ENCODE assay signal across 1 cellular context in the genomic region with DNA sequence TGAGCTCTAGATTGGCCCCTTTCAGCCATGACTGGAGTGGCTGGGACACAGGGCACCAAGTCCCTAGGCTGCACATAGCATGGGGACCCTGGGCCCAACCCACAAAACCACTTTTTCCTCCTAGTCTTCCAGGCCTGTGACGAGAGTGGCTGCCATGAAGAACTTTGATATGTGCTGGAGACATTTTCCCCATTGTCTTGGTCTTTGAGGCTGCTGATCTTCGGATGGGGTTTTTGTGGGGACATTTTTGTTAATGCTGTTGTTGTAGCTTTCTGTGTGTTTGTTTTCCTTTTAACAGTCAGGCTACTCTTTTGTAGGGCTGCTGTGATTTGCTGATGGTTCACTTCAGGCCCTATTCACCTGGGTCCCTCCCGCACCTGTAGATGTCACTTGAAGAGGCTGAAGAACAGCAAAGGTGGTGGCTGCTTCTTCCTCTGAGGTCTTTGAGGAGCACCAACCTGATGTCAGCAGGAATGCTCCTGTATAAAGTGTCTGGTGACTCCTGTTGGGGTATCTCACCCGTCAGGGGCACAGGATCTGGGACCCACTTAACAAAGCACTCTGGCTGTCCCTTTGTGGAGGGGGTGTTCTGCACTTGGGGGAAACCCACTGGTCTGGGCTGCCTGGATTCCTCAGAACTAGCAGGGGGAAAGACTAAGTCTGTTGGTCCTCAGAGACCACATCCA.
TF ChIP-seq lines count a peak whose summit lies in the region.

No MANE protein-coding gene starts in this region.

TF ChIP-seq in WTC11, 78 proteins besides CTCF, POLR2A, EP300 and RAD21 (continued from another document):
- TF ChIP-seq STAT6 (CRISPR knock-in tag; conservative IDR thresholded peaks at IDR 0.05; ENCODE audit: low read depth), result no peak
- TF ChIP-seq, protein P1, sequence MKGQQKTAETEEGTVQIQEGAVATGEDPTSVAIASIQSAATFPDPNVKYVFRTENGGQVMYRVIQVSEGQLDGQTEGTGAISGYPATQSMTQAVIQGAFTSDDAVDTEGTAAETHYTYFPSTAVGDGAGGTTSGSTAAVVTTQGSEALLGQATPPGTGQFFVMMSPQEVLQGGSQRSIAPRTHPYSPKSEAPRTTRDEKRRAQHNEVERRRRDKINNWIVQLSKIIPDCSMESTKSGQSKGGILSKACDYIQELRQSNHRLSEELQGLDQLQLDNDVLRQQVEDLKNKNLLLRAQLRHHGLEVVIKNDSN (CRISPR knock-in tag; IDR thresholded peaks at IDR 0.05), result no peak
- peak; percentile 33; the same call in 1 of the 2 replicates for TF ChIP-seq HMGXB4 (CRISPR knock-in tag; IDR thresholded peaks at IDR 0.05)
- TF ChIP-seq ESRRA (CRISPR knock-in tag; IDR thresholded peaks at IDR 0.05; ENCODE audit: borderline replicate concordance), result no peak
- TF ChIP-seq CREB1 (CRISPR knock-in tag; IDR thresholded peaks at IDR 0.05), result no peak
- no peak for TF ChIP-seq CBFB (CRISPR knock-in tag; IDR thresholded peaks at IDR 0.05; ENCODE audit: low read depth)
- no peak for TF ChIP-seq NR1H2 (CRISPR knock-in tag; IDR thresholded peaks at IDR 0.05)
- TF ChIP-seq GRHL2 (CRISPR knock-in tag; IDR thresholded peaks at IDR 0.05; ENCODE audit: insufficient replicate concordance, severe bottlenecking), result no peak
- TF ChIP-seq E2F1 (CRISPR knock-in tag; IDR thresholded peaks at IDR 0.05), result no peak
- 0 out of 2 replicates have a peak, but pooled peaks have one; percentile 11 for TF ChIP-seq RELA (CRISPR knock-in tag; IDR thresholded peaks at IDR 0.05; ENCODE audit: borderline replicate concordance)
- TF ChIP-seq NR2C2 (CRISPR knock-in tag; IDR thresholded peaks at IDR 0.05), result no peak
- peak; percentile 67; the same call in 1 of the 2 replicates for TF ChIP-seq KAT7 (CRISPR knock-in tag; IDR thresholded peaks at IDR 0.05; ENCODE audit: borderline replicate concordance)
- TF ChIP-seq, protein P2, sequence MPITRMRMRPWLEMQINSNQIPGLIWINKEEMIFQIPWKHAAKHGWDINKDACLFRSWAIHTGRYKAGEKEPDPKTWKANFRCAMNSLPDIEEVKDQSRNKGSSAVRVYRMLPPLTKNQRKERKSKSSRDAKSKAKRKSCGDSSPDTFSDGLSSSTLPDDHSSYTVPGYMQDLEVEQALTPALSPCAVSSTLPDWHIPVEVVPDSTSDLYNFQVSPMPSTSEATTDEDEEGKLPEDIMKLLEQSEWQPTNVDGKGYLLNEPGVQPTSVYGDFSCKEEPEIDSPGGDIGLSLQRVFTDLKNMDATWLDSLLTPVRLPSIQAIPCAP (CRISPR knock-in tag; IDR thresholded peaks at IDR 0.05), result no peak
- TF ChIP-seq CREM (CRISPR knock-in tag; IDR thresholded peaks at IDR 0.05), result 0 out of 2 replicates have a peak, but pooled peaks have one; percentile 1
- TF ChIP-seq NR3C1 (CRISPR knock-in tag; conservative IDR thresholded peaks at IDR 0.05; ENCODE audit: low read depth), result no peak
- no peak for TF ChIP-seq CDX4 (CRISPR knock-in tag; IDR thresholded peaks at IDR 0.05; ENCODE audit: borderline replicate concordance)
- no peak; the same call in 1 of the 2 replicates for TF ChIP-seq ZNF512 (CRISPR knock-in tag; IDR thresholded peaks at IDR 0.05; ENCODE audit: borderline replicate concordance)
- TF ChIP-seq NFYB (CRISPR knock-in tag; conservative IDR thresholded peaks at IDR 0.05; ENCODE audit: low read depth), result no peak; the same call in none of the 2 replicates
- TF ChIP-seq, protein P3, sequence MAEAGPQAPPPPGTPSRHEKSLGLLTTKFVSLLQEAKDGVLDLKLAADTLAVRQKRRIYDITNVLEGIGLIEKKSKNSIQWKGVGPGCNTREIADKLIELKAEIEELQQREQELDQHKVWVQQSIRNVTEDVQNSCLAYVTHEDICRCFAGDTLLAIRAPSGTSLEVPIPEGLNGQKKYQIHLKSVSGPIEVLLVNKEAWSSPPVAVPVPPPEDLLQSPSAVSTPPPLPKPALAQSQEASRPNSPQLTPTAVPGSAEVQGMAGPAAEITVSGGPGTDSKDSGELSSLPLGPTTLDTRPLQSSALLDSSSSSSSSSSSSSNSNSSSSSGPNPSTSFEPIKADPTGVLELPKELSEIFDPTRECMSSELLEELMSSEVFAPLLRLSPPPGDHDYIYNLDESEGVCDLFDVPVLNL (CRISPR knock-in tag; IDR thresholded peaks at IDR 0.05; ENCODE audit: borderline replicate concordance, low read depth), result peak; percentile 35; the same call in 1 of the 2 replicates
- TF ChIP-seq, protein P4, sequence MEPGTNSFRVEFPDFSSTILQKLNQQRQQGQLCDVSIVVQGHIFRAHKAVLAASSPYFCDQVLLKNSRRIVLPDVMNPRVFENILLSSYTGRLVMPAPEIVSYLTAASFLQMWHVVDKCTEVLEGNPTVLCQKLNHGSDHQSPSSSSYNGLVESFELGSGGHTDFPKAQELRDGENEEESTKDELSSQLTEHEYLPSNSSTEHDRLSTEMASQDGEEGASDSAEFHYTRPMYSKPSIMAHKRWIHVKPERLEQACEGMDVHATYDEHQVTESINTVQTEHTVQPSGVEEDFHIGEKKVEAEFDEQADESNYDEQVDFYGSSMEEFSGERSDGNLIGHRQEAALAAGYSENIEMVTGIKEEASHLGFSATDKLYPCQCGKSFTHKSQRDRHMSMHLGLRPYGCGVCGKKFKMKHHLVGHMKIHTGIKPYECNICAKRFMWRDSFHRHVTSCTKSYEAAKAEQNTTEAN (CRISPR knock-in tag; IDR thresholded peaks at IDR 0.05), result peak; percentile 9; the same call in 1 of the 2 replicates
